ENCODE assay signal across 34 cellular contexts in the genomic region with DNA sequence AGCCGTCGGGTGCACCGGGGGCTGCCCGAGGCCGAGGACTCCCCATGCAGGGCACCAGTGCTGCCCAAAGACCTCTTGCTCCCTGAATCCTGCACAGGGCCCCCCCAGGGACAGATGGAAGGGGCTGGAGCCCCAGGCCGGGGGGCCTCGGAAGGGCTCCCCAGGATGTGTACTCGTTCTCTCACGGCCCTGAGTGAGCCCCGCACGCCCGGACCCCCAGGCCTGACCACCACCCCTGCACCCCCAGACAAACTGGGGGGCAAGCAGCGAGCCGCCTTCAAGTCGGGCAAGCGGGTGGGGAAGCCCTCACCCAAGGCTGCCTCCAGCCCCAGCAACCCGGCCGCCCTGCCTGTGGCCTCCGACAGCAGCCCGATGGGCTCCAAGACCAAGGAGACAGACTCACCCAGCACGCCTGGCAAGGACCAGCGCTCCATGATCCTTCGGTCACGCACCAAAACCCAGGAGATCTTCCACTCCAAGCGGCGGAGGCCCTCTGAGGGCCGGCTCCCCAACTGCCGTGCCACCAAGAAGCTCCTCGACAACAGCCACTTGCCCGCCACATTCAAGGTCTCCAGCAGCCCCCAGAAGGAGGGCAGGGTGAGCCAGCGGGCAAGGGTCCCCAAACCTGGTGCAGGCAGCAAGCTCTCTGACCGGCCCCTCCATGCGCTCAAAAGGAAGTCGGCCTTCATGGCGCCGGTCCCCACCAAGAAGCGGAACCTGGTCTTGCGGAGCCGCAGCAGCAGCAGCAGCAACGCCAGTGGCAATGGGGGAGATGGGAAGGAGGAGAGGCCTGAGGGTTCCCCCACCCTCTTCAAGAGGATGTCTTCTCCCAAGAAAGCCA.
"Had no signal": no experiment of that assay in that cellular context is flagged by ENCODE, and none has a peak within 500 bp of the region (broad histone marks: within the 10 kb centered on the region; RNA-seq: fewer than 3 reads in every experiment).

No MANE protein-coding gene starts in this region.

- H3K4me3 ChIP-seq: adrenal gland, body of pancreas had no signal

- ATAC-seq: activated CD4-positive, alpha-beta T cell treated with anti-CD3 and anti-CD28 coated beads for 36 hours; activated CD8-positive, alpha-beta memory T cell treated with anti-CD3 and anti-CD28 coated beads, Interleukin-2, amount 10 ng/mL, durations not matched to agents 7 days and 5 days; activated CD8-positive, alpha-beta T cell treated with anti-CD3 and anti-CD28 coated beads, Interleukin-2, amount 10 ng/mL, durations not matched to agents 7 days and 5 days; activated naive CD8-positive, alpha-beta T cell treated with anti-CD3 and anti-CD28 coated beads, Interleukin-2, amount 50 U/mL, for 24 hours; body of pancreas; esophagus mucosa; T-helper 17 cell had no signal

- H3K27me3 ChIP-seq: adrenal gland, body of pancreas had no signal

- DNase-seq: activated CD4-positive, alpha-beta memory T cell treated with anti-CD3 and anti-CD28 coated beads for 36 hours; activated CD4-positive, alpha-beta T cell treated with anti-CD3 and anti-CD28 coated beads for 36 hours; activated CD4-positive, alpha-beta T cell treated with anti-CD3 and anti-CD28 coated beads, Interleukin-2, amount 10 ng/mL, durations not matched to agents 24 days and 14 days; activated CD4-positive, CD25-positive, alpha-beta regulatory T cell; activated CD4-positive, CD25-positive, alpha-beta regulatory T cell treated with anti-CD3 and anti-CD28 coated beads, Interleukin-2, amount 50 U/mL, for 72 hours; activated CD8-positive, alpha-beta memory T cell treated with anti-CD3 and anti-CD28 coated beads, Interleukin-2, amount 10 ng/mL, durations not matched to agents 7 days and 5 days; activated CD8-positive, alpha-beta memory T cell treated with anti-CD3 and anti-CD28 coated beads, Interleukin-2, amount 50 U/mL, for 4 hours; activated CD8-positive, alpha-beta T cell treated with anti-CD3 and anti-CD28 coated beads, Interleukin-2, amount 10 ng/mL, durations not matched to agents 7 days and 5 days; activated effector memory CD4-positive, alpha-beta T cell treated with anti-CD3 and anti-CD28 coated beads, Interleukin-2, amount 50 U/mL, for 16 hours; activated naive CD4-positive, alpha-beta T cell treated with anti-CD3 and anti-CD28 coated beads for 36 hours; activated naive CD8-positive, alpha-beta T cell treated with anti-CD3 and anti-CD28 coated beads for 36 hours; activated naive CD8-positive, alpha-beta T cell treated with anti-CD3 and anti-CD28 coated beads, Interleukin-2, amount 50 U/mL, for 24 hours; activated T-cell treated with anti-CD3 and anti-CD28 coated beads, Interleukin-2, amount 50 U/mL, for 1 hour; activated T-cell treated with anti-CD3 and anti-CD28 coated beads, Interleukin-2, amount 50 U/mL, for 48 hours; adrenal gland; amygdala; aorta; body of pancreas; central memory CD4-positive, alpha-beta T cell; cerebellar nuclear complex; cortex of kidney; dermis blood vessel endothelial cell; effector CD8-positive, alpha-beta T cell; foreskin fibroblast; head of caudate nucleus; T-helper 1 cell; T-helper 17 cell; T1000; WERI-Rb-1 had no signal

- H3K27ac ChIP-seq: adrenal gland, body of pancreas, WERI-Rb-1 had no signal

- H3K9me3 ChIP-seq: adrenal gland, body of pancreas had no signal

- FAIRE-seq: colon, endometrium, endothelial cell of umbilical vein, frontal cortex had no signal
